ENCODE assay signal across 19 cellular contexts in genomic region chr5:116885825-116886224, GRCh38.
A peak's percentile ranks its signal among the peaks of the same experiment; 100 is the strongest.
DNase-seq lines count a peak whose midpoint lies in the region; ATAC-seq lines count a peak whose summit lies in the region.
"Had no signal": no experiment of that assay in that cellular context is flagged by ENCODE, and none has a peak within 500 bp of the region (broad histone marks: within the 10 kb centered on the region; RNA-seq: fewer than 3 reads in every experiment).

No MANE protein-coding gene starts in this region.

- ATAC-seq in GM19035 (IDR thresholded peaks at IDR 0.05; ENCODE audit: unreplicated experiment) (peak; percentile 62), GM21723 (IDR thresholded peaks at IDR 0.05; ENCODE audit: unreplicated experiment) (peak; percentile 77), HG03066 (IDR thresholded peaks at IDR 0.05; ENCODE audit: low read depth, unreplicated experiment) (peak; percentile 61)
- ATAC-seq in stimulated activated memory B cell treated with anti-CD40 and anti-IgM and Interleukin-4, amounts not matched to agents 10 μg/mL and 1 μg/mL and 100 μg/mL, for 72 hours, result peak; percentile 24
- ATAC-seq: activated T-cell treated with anti-CD3 and anti-CD28 coated beads, Interleukin-2, amount 50 U/mL, for 72 hours; gastrocnemius medialis; right lobe of liver had no signal

- H3K27ac Mint-ChIP-seq in stimulated activated memory B cell treated with anti-CD40 and anti-IgM and Interleukin-4, amounts not matched to agents 10 μg/mL and 1 μg/mL and 100 μg/mL, for 72 hours, result no peak overlapping the region
- H3K27ac Mint-ChIP-seq: activated CD4-positive, alpha-beta T cell treated with anti-CD3 and anti-CD28 coated beads, Interleukin-2, amount 10 ng/mL, durations not matched to agents 24 days and 14 days; activated T-cell treated with anti-CD3 and anti-CD28 coated beads, Interleukin-2, amount 50 U/mL, for 72 hours had no signal

- no peaks in the 10 kb centered on the region for H3K9me3 Mint-ChIP-seq in stimulated activated memory B cell treated with anti-CD40 and anti-IgM and Interleukin-4, amounts not matched to agents 10 μg/mL and 1 μg/mL and 100 μg/mL, for 72 hours
- H3K9me3 Mint-ChIP-seq: activated CD4-positive, alpha-beta T cell treated with anti-CD3 and anti-CD28 coated beads, Interleukin-2, amount 10 ng/mL, durations not matched to agents 24 days and 14 days; activated T-cell treated with anti-CD3 and anti-CD28 coated beads, Interleukin-2, amount 50 U/mL, for 72 hours had no signal

- no peaks in the 10 kb centered on the region for H3K36me3 Mint-ChIP-seq in stimulated activated memory B cell treated with anti-CD40 and anti-IgM and Interleukin-4, amounts not matched to agents 10 μg/mL and 1 μg/mL and 100 μg/mL, for 72 hours

- no peaks in the 10 kb centered on the region for H3K4me1 Mint-ChIP-seq in stimulated activated memory B cell treated with anti-CD40 and anti-IgM and Interleukin-4, amounts not matched to agents 10 μg/mL and 1 μg/mL and 100 μg/mL, for 72 hours
- H3K4me1 Mint-ChIP-seq: activated CD4-positive, alpha-beta T cell treated with anti-CD3 and anti-CD28 coated beads, Interleukin-2, amount 10 ng/mL, durations not matched to agents 24 days and 14 days had no signal

- H3K27me3 Mint-ChIP-seq in stimulated activated memory B cell treated with anti-CD40 and anti-IgM and Interleukin-4, amounts not matched to agents 10 μg/mL and 1 μg/mL and 100 μg/mL, for 72 hours, result no peaks in the 10 kb centered on the region
- H3K27me3 Mint-ChIP-seq: activated CD4-positive, alpha-beta T cell treated with anti-CD3 and anti-CD28 coated beads, Interleukin-2, amount 10 ng/mL, durations not matched to agents 24 days and 14 days had no signal

- no peak for DNase-seq in NCI-H2029 treated with DMSO at 0.1 percent for 48 hours (lab: John Stamatoyannopoulos, UW)
- no peak for DNase-seq in activated T-cell treated with anti-CD3 and anti-CD28 coated beads for 4 hours
- DNase-seq in DMS 273 treated with DMSO at 0.1 percent for 48 hours (lab: John Stamatoyannopoulos, UW), result no peak
- DNase-seq: activated CD4-positive, alpha-beta T cell treated with anti-CD3 and anti-CD28 coated beads, Interleukin-2, amount 10 ng/mL, durations not matched to agents 24 days and 14 days; activated T-cell treated with anti-CD3 and anti-CD28 coated beads, Interleukin-2, amount 50 U/mL, for 72 hours; amniotic stem cell; DMS79; gastrocnemius medialis; KG1; mesenchymal stem cell; NCI-H1105 treated with DMSO at 0.1 percent for 48 hours; right lobe of liver; stimulated activated CD4-positive, alpha-beta T cell treated with anti-CD3 and anti-CD28 coated beads, Interleukin-2, amount 100 ng/mL, for 24 hours; stimulated activated CD8-positive, alpha-beta memory T cell treated with anti-CD3 and anti-CD28 coated beads, Interleukin-4, amount 100 ng/mL, for 48 hours; tibial artery had no signal

- no peak overlapping the region for H3K4me3 Mint-ChIP-seq in stimulated activated memory B cell treated with anti-CD40 and anti-IgM and Interleukin-4, amounts not matched to agents 10 μg/mL and 1 μg/mL and 100 μg/mL, for 72 hours
- H3K4me3 Mint-ChIP-seq: activated CD4-positive, alpha-beta T cell treated with anti-CD3 and anti-CD28 coated beads, Interleukin-2, amount 10 ng/mL, durations not matched to agents 24 days and 14 days; activated T-cell treated with anti-CD3 and anti-CD28 coated beads, Interleukin-2, amount 50 U/mL, for 72 hours had no signal

Comparison
In these comparisons a context has a peak if more than half of its experiments do, and no peak if none do; other contexts are left out.
1. ATAC-seq: peak in every context shown above with its lines; median percentile 77 in GM21723; 62 in GM19035; 61 in HG03066; 24 in stimulated activated memory B cell treated with anti-CD40 and anti-IgM and Interleukin-4, amounts not matched to agents 10 μg/mL and 1 μg/mL and 100 μg/mL, for 72 hours.